ENCODE assay signal across 24 cellular contexts in the genomic region with DNA sequence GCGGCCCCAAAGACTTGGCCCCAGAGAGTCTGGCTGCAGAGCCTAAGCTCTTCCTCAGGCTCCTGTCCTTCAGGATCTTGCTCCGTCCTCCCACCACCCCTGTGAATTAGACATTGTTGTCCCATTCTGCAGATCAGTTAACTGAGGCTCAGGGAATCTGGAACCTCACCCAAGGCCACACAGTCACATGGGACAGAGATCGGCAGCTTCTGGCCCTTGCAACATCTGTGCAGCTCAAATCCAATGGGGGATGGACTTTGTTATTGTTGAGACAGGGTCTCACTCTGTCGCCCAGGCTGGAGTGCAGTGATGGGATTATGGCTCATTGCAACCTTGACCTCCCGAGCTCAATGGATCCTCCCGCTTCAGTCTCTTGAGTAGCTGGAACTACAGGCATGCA. TPM values are rescaled to one million over a fixed set of nuclear protein-coding genes. Genes with fewer than 3 reads are reported as not detected.
A peak's percentile ranks its signal among the peaks of the same experiment; 100 is the strongest.
DNase-seq lines count a peak whose midpoint lies in the region; ATAC-seq, FAIRE-seq and TF ChIP-seq lines count a peak whose summit lies in the region.
"Had no signal": no experiment of that assay in that cellular context is flagged by ENCODE, and none has a peak within 500 bp of the region (broad histone marks: within the 10 kb centered on the region; RNA-seq: fewer than 3 reads in every experiment).

No MANE protein-coding gene starts in this region.

- H3K14ac ChIP-seq in H1 (ENCODE audit: insufficient read length) (no peak overlapping the region), neuronal stem cell (ENCODE audit: low read length) (no peak overlapping the region)

- H3K4me1 ChIP-seq in HepG2 (ENCODE audit: insufficient read depth, low read length) (no peaks in the 10 kb centered on the region), right lobe of liver (no peaks in the 10 kb centered on the region), H1 (replicated peaks in 1 of 4; ENCODE audit: control insufficient read depth in 3 of 4, insufficient read depth in 4 of 4, low read length in 3 of 4) (peaks cover 0 to 3% (median 0%) of the 10 kb centered on the region in 4 experiments; a peak in 1 of 7 replicates), neuronal stem cell (ENCODE audit: control insufficient read depth in 2 of 2, insufficient read depth in 1 of 2, low read depth in 1 of 2, low read length in 2 of 2) (peaks cover 14 to 50% of the 10 kb centered on the region in 2 donors), sigmoid colon (no peaks in the 10 kb centered on the region)
- H3K4me1 ChIP-seq: A549, BE2C had no signal

- BruUV-seq in HepG2 (replicated peaks; lab: Mats Ljungman, UMichigan): no TSS peak

- TF ChIP-seq POLR2A in HepG2 (IDR thresholded peaks at IDR 0.05; ENCODE audit: insufficient read depth in 1 of 2, low read depth in 2 of 2, low read length in 2 of 2): no peak
- TF ChIP-seq POLR2A in right lobe of liver (IDR thresholded peaks at IDR 0.05): no peak
- TF ChIP-seq POLR2A in H1 (IDR thresholded peaks at IDR 0.05; ENCODE audit: control extremely low read depth in 1 of 2, low read depth in 2 of 2, low read length in 2 of 2): no peak
- no peak for TF ChIP-seq POLR2A in sigmoid colon (IDR thresholded peaks at IDR 0.05)

- H3K36me3 ChIP-seq in HepG2 (replicated peaks in 1 of 2; ENCODE audit: control insufficient read depth in 1 of 2, insufficient read depth in 2 of 2, low read length in 2 of 2): no peaks in the 10 kb centered on the region
- no peaks in the 10 kb centered on the region for H3K36me3 ChIP-seq in right lobe of liver
- no peaks in the 10 kb centered on the region for H3K36me3 ChIP-seq in H1 (ENCODE audit: control insufficient read depth in 2 of 4, insufficient read depth in 4 of 4, low read length in 3 of 4)
- no peaks in the 10 kb centered on the region for H3K36me3 ChIP-seq in neuronal stem cell (replicated peaks in 1 of 2; ENCODE audit: control insufficient read depth in 2 of 2, insufficient read depth in 2 of 2, low read length in 2 of 2)
- H3K36me3 ChIP-seq in sigmoid colon: no peaks in the 10 kb centered on the region
- H3K36me3 ChIP-seq: BE2C; BLaER1 treated with 17β-estradiol and CSF1 and Interleukin-3, amounts not matched to agents 10 nM and 100 nM had no signal

- no peak for FAIRE-seq in HepG2 (lab: Jason Lieb, UNC)
- no peak for FAIRE-seq in H1 (lab: Jason Lieb, UNC)
- FAIRE-seq: A549, D721Med, GM12878, GM19239 had no signal

- ATAC-seq in HepG2: no peak; the same call in 1 of the 3 replicates
- ATAC-seq in right lobe of liver: no peak
- ATAC-seq in GM19328 (IDR thresholded peaks at IDR 0.05; ENCODE audit: unreplicated experiment): no peak
- ATAC-seq: A549, GM12878 had no signal

- in situ Hi-C loops in HepG2 (cut with HindIII; ENCODE audit: extremely low pct_ligation_motif_present, low pct_unique_long_range_greater_than_20kb): no loop called here

- POLR2A ChIA-PET in HepG2 (lab: Yijun Ruan, JAX) (no interaction called here), H1 (lab: Charles Lee; ENCODE audit: partially characterized antibody) (no interaction called here)

- H4K5ac ChIP-seq in H1 (ENCODE audit: insufficient read length, low read depth, low read length): no peak overlapping the region

- H2BK5ac ChIP-seq in H1 (ENCODE audit: low read depth, low read length): no peak overlapping the region
- H2BK5ac ChIP-seq in neuronal stem cell (ENCODE audit: low read length): no peak overlapping the region

- H2AFZ ChIP-seq in HepG2 (ENCODE audit: low read length) (no peak overlapping the region), H1 (ENCODE audit: low read length) (no peak overlapping the region), neuronal stem cell (ENCODE audit: low read length) (no peak overlapping the region)

- no peak overlapping the region for H2BK20ac ChIP-seq in H1 (ENCODE audit: low read length)

- CTCF ChIA-PET in HepG2 (lab: Yijun Ruan, JAX; ENCODE audit: low intra/inter-chr PET ratio, low total read pairs) (no interaction called here), H1 (lab: Charles Lee; ENCODE audit: partially characterized antibody) (interaction anchor here (0.7 to 4.2 kb wide), 7 partner anchors 13 to 115 kb away, joined by 3 to 27 read pairs (median 5); no protein-coding TSS in a partner anchor)

- intact Hi-C loops in HepG2 (cut with micrococcal nuclease; ENCODE audit: unreplicated experiment): loop anchor here (2.0 kb wide), 1 partner anchor 76 kb away; no protein-coding TSS in a partner anchor
- intact Hi-C loops in right lobe of liver (cut with DNase I): no loop called here
- intact Hi-C loops in sigmoid colon (cut with DNase I): no loop called here

- H3K27me3 ChIP-seq in HepG2 (ENCODE audit: control insufficient read depth in 1 of 2, insufficient read depth in 2 of 2, low read length in 2 of 2) (peaks cover 12 to 92% of the 10 kb centered on the region in 2 experiments; a peak in 4 of 5 replicates), right lobe of liver (no peaks in the 10 kb centered on the region), H1 (replicated peaks in 1 of 4; ENCODE audit: control insufficient read depth in 3 of 4, extremely low read depth in 1 of 4, insufficient read depth in 3 of 4, low read length in 3 of 4) (no peaks in the 10 kb centered on the region), neuronal stem cell (ENCODE audit: control insufficient read depth in 3 of 3, insufficient read depth in 3 of 3, low read depth in 1 of 3, low read length in 3 of 3) (no peaks in the 10 kb centered on the region), sigmoid colon (peaks cover 0 to 12% (median 0%) of the 10 kb centered on the region in 3 donors)
- H3K27me3 ChIP-seq: BE2C; BLaER1 treated with 17β-estradiol and CSF1 and Interleukin-3, amounts not matched to agents 10 nM and 100 nM had no signal

- no peaks in the 10 kb centered on the region for H3K79me2 ChIP-seq in HepG2 (ENCODE audit: insufficient read depth, low read length)
- no peaks in the 10 kb centered on the region for H3K79me2 ChIP-seq in H1 (ENCODE audit: control insufficient read depth in 1 of 2, insufficient read depth in 2 of 2, low read length in 2 of 2)

- H4K8ac ChIP-seq in H1 (ENCODE audit: extremely low read depth, insufficient read depth, low read length) (no peak overlapping the region; the same call in 1 of the 2 replicates), neuronal stem cell (ENCODE audit: low read depth, low read length) (no peak overlapping the region)

- no peaks in the 10 kb centered on the region for H3K23me2 ChIP-seq in H1 (ENCODE audit: low read depth, low read length)

- no peak overlapping the region for H2AK5ac ChIP-seq in H1 (ENCODE audit: low read depth, low read length)
- H2AK5ac ChIP-seq in neuronal stem cell (ENCODE audit: low read depth, low read length): no peak overlapping the region

- H4K20me1 ChIP-seq in HepG2 (ENCODE audit: insufficient read depth, low read length): no peaks in the 10 kb centered on the region
- H4K20me1 ChIP-seq in H1 (replicated peaks in 1 of 2; ENCODE audit: control insufficient read depth in 1 of 2, insufficient read depth in 2 of 2, low read length in 2 of 2): no peaks in the 10 kb centered on the region
- H4K20me1 ChIP-seq: BLaER1 treated with 17β-estradiol and CSF1 and Interleukin-3, amounts not matched to agents 10 nM and 100 nM had no signal

- WGBS in HepG2 (ENCODE audit: low lambda C conversion rate): 4% methylated on average over 4 of the region's 6 CpGs
- no CpG with 5 or more reads among the region's 6 CpGs for WGBS in right lobe of liver (ENCODE audit: insufficient coverage, low coverage, low lambda C conversion rate, missing lambda C conversion rate)
- WGBS in H1 (ENCODE audit: extremely low coverage in 1 of 2, insufficient coverage in 1 of 2, insufficient read length in 1 of 2, insufficient replicate concordance in 2 of 2, low coverage in 1 of 2, low lambda C conversion rate in 2 of 2, missing lambda C conversion rate in 1 of 2), 2 experiments: 94% methylated on average over 6 of the region's 6 CpGs; no CpG with 5 or more reads in 1 of the 2 experiments
- WGBS in neuronal stem cell (ENCODE audit: extremely low coverage in 2 of 2, insufficient read length in 2 of 2, insufficient replicate concordance in 1 of 2), 2 donors: no CpG with 5 or more reads among the region's 6 CpGs
- 85 to 86% methylated on average over 6 of the region's 6 CpGs for WGBS in sigmoid colon, 2 donors

- H3K9me3 ChIP-seq in HepG2 (ENCODE audit: low read length) (no peaks in the 10 kb centered on the region), right lobe of liver (no peaks in the 10 kb centered on the region), H1 (ENCODE audit: insufficient read depth in 2 of 2, low read depth in 1 of 2, low read length in 1 of 2) (no peaks in the 10 kb centered on the region), neuronal stem cell (replicated peaks in 1 of 2; ENCODE audit: control insufficient read depth in 2 of 2, insufficient read depth in 1 of 2, low read depth in 1 of 2, low read length in 2 of 2) (peaks cover 0 to 2% of the 10 kb centered on the region in 2 donors), sigmoid colon (no peaks in the 10 kb centered on the region)
- H3K9me3 ChIP-seq: A549; BE2C; BLaER1 treated with 17β-estradiol and CSF1 and Interleukin-3, amounts not matched to agents 10 nM and 100 nM had no signal

- H3K56ac ChIP-seq in H1 (replicated peaks; ENCODE audit: insufficient read length, low read depth, low read length): no peak overlapping the region

- H3K4me3 ChIP-seq in HepG2 (replicated peaks in 1 of 3; ENCODE audit: insufficient read depth in 1 of 3, low read depth in 2 of 3, low read length in 3 of 3) (no peak overlapping the region), right lobe of liver (no peak overlapping the region), H1 (ENCODE audit: extremely low read depth in 1 of 4, insufficient read depth in 2 of 4, low read depth in 3 of 4, low read length in 4 of 4) (no peak overlapping the region), neuronal stem cell (ENCODE audit: low read length in 2 of 2) (no peak overlapping the region), sigmoid colon (no peak overlapping the region)
- H3K4me3 ChIP-seq: A549; BLaER1 treated with 17β-estradiol and CSF1 and Interleukin-3, amounts not matched to agents 10 nM and 100 nM; GM12878 had no signal

- H3K9ac ChIP-seq in HepG2 (ENCODE audit: insufficient read depth, low read depth, low read length) (no peak overlapping the region), H1 (replicated peaks in 1 of 4; ENCODE audit: extremely low read depth in 1 of 4, low read depth in 3 of 4, low read length in 3 of 4) (no peak overlapping the region), neuronal stem cell (ENCODE audit: low read depth, low read length, poor library complexity) (no peak overlapping the region)
- H3K9ac ChIP-seq: BLaER1 treated with 17β-estradiol and CSF1 and Interleukin-3, amounts not matched to agents 10 nM and 100 nM had no signal

- TF ChIP-seq CTCF in HepG2 (CRISPR knock-in tag; IDR thresholded peaks at IDR 0.05) (no peak), right lobe of liver (IDR thresholded peaks at IDR 0.05) (no peak), H1 (IDR thresholded peaks at IDR 0.05; ENCODE audit: control extremely low read depth in 1 of 3, insufficient read depth in 1 of 3, low read depth in 1 of 3, low read length in 3 of 3) (no peak), sigmoid colon (IDR thresholded peaks at IDR 0.05) (no peak)

- H2BK120ac ChIP-seq in H1 (replicated peaks; ENCODE audit: low read depth, low read length) (no peak overlapping the region), neuronal stem cell (ENCODE audit: low read depth, low read length) (no peak overlapping the region)

- H3K79me1 ChIP-seq in H1 (ENCODE audit: low read depth, low read length) (no peaks in the 10 kb centered on the region), neuronal stem cell (ENCODE audit: low read depth, low read length) (no peaks in the 10 kb centered on the region)

- H3K18ac ChIP-seq in H1 (ENCODE audit: extremely low read depth, low read length) (no peak overlapping the region), neuronal stem cell (ENCODE audit: low read length) (no peak overlapping the region)

- TF ChIP-seq RAD21 in HepG2 (CRISPR knock-in tag; IDR thresholded peaks at IDR 0.05) (no peak), H1 (IDR thresholded peaks at IDR 0.05 in 1 of 2, conservative IDR thresholded peaks at IDR 0.05 in 1 of 2; ENCODE audit: low read depth in 2 of 2, low read length in 2 of 2) (no peak)

- H2BK15ac ChIP-seq in H1 (ENCODE audit: low read length) (no peak overlapping the region), neuronal stem cell (ENCODE audit: low read length) (no peak overlapping the region)

- H4K91ac ChIP-seq in H1 (replicated peaks; ENCODE audit: insufficient read length, low read length) (no peak overlapping the region), neuronal stem cell (ENCODE audit: low read depth, low read length, poor library complexity) (no peak overlapping the region)

- TF ChIP-seq EP300 in HepG2 (IDR thresholded peaks at IDR 0.05; ENCODE audit: low read depth in 2 of 2, low read length in 2 of 2) (no peak), HepG2 (CRISPR knock-in tag; IDR thresholded peaks at IDR 0.05; ENCODE audit: borderline replicate concordance) (no peak), H1 (IDR thresholded peaks at IDR 0.05; ENCODE audit: borderline replicate concordance in 1 of 2, low read depth in 2 of 2, low read length in 2 of 2) (no peak), sigmoid colon (IDR thresholded peaks at IDR 0.05) (no peak)

- H2BK12ac ChIP-seq in H1 (ENCODE audit: low read depth, low read length): no peak overlapping the region
- no peak overlapping the region for H2BK12ac ChIP-seq in neuronal stem cell (ENCODE audit: low read length)

- no peak overlapping the region for H3K23ac ChIP-seq in H1 (ENCODE audit: insufficient read length)
- peak overlapping the region; percentile 34 for H3K23ac ChIP-seq in neuronal stem cell (ENCODE audit: low read depth, low read length, poor library complexity)

- H3K4ac ChIP-seq in H1 (replicated peaks; ENCODE audit: insufficient read length, low read depth, low read length) (no peak overlapping the region), neuronal stem cell (ENCODE audit: low read length) (no peak overlapping the region)

- H3K4me2 ChIP-seq in HepG2 (ENCODE audit: low read depth, low read length) (no peak overlapping the region), H1 (ENCODE audit: insufficient read depth in 1 of 2, low read depth in 2 of 2, low read length in 2 of 2) (no peak overlapping the region), neuronal stem cell (ENCODE audit: insufficient read depth, low read length, poor library complexity, severe bottlenecking) (no peak overlapping the region)
- H3K4me2 ChIP-seq: A549; BLaER1 treated with 17β-estradiol and CSF1 and Interleukin-3, amounts not matched to agents 10 nM and 100 nM had no signal

- DNase-seq in HepG2 (ENCODE audit: low spot score) (no peak), right lobe of liver (no peak), H1 (ENCODE audit: low read depth in 1 of 2, low spot score in 2 of 2) (no peak), neuronal stem cell (ENCODE audit: low spot score) (no peak), sigmoid colon (no peak), mesenteric fat pad (ENCODE audit: low spot score) (no peak)
- DNase-seq: 8988T; ACHN; AML-193; BE2C; CD4-positive, alpha-beta T cell; CD8-positive, alpha-beta memory T cell; DMS 273 treated with DMSO at 0.1 percent for 48 hours; EL; GDM1; GOT3; HCEC 1CT had no signal

- H3K27ac ChIP-seq in HepG2 (ENCODE audit: extremely low read length, insufficient read depth, low read length): no peak overlapping the region
- no peak overlapping the region for H3K27ac ChIP-seq in right lobe of liver
- no peak overlapping the region for H3K27ac ChIP-seq in H1 (ENCODE audit: low read depth, low read length)
- no peak overlapping the region for H3K27ac ChIP-seq in neuronal stem cell (replicated peaks; ENCODE audit: low read length)
- no peak overlapping the region for H3K27ac ChIP-seq in sigmoid colon
- H3K27ac ChIP-seq: A549; BLaER1 treated with 17β-estradiol and CSF1 and Interleukin-3, amounts not matched to agents 10 nM and 100 nM had no signal

RNA-seq across cellular contexts. Expression of a gene that starts 23.9 kb away (rescaled TPM):
- total RNA-seq in HepG2 (2016; rRNA removed; fragmentation: Illumina TruSeq; extraction: Trizol) (0.07 TPM in 1 of 2 replicates, not detected in the other), right lobe of liver (10 to 100 TPM in 1 of 6 experiments, 1 to 10 TPM in 5; 2.7 to 14.3 (median 3.7) TPM), sigmoid colon (under 1 TPM in 3 of 4 donors, not detected in 1; under 0.01 to 0.55 (median 0.14) TPM), mesenteric fat pad (4.8 TPM)
- total RNA-seq in HepG2 (2016; cell fraction: cytosol; rRNA removed; fragmentation: Illumina TruSeq; extraction: Trizol; ENCODE audit: low read depth): not detected in 2 replicates
- total RNA-seq in HepG2 (2016; cell fraction: insoluble cytoplasmic fraction; rRNA removed; fragmentation: Illumina TruSeq; extraction: Trizol): 0.06 TPM in 1 of 2 replicates, not detected in the other
- 0.03 TPM in 1 of 2 replicates, not detected in the other for total RNA-seq in HepG2 (2016; cell fraction: membrane; rRNA removed; fragmentation: Illumina TruSeq; extraction: Trizol)
- total RNA-seq in HepG2 (2016; cell fraction: nucleus; rRNA removed; fragmentation: Illumina TruSeq; extraction: Trizol): 0.12 TPM in 1 of 2 replicates, not detected in the other
- polyA plus RNA-seq in HepG2 (2011; rRNA removed) (0.57 TPM in 2 replicates), H1 (2011; rRNA removed) (9.3 and 11.5 TPM in 2 replicates), sigmoid colon (1 to 10 TPM in 1 of 3 donors, under 1 TPM in 1, not detected in 1; 0.46 to 1.4 TPM)
- polyA plus RNA-seq in HepG2 (2011; cell fraction: cytosol; rRNA removed): 0.14 and 0.39 TPM in 2 replicates
- polyA plus RNA-seq in HepG2 (2011; cell fraction: nucleus; rRNA removed): 0.64 and 1.6 TPM in 2 replicates
- 0.33 and 0.35 TPM in 2 replicates for polyA plus RNA-seq in HepG2 (2012)
- not detected in 2 replicates for polyA plus RNA-seq in HepG2 (2016; cell fraction: cytosol; fragmentation: Illumina TruSeq; extraction: Trizol; ENCODE audit: low read depth)
- polyA plus RNA-seq in HepG2 (2016; cell fraction: insoluble cytoplasmic fraction; fragmentation: Illumina TruSeq; extraction: Trizol; ENCODE audit: low read depth): 0.04 TPM in 1 of 2 replicates, not detected in the other
- 0.06 TPM in 1 of 2 replicates, not detected in the other for polyA plus RNA-seq in HepG2 (2016; cell fraction: membrane; fragmentation: Illumina TruSeq; extraction: Trizol; ENCODE audit: low read depth)
- 0.48 TPM in 1 of 2 replicates, not detected in the other for polyA plus RNA-seq in HepG2 (2016; cell fraction: nucleus; fragmentation: Illumina TruSeq; extraction: Trizol; ENCODE audit: insufficient read depth, low read depth)
- 0.24 and 0.58 TPM in 2 replicates for polyA minus RNA-seq in HepG2 (2011; rRNA and poly(A)+ RNA removed; ENCODE audit: low replicate concordance)
- 0.18 and 0.89 TPM in 2 replicates for polyA minus RNA-seq in HepG2 (2011; cell fraction: cytosol; rRNA and poly(A)+ RNA removed)
- 0.62 TPM in 1 of 2 replicates, not detected in the other for polyA minus RNA-seq in HepG2 (2011; cell fraction: nucleus; rRNA and poly(A)+ RNA removed)
- total RNA-seq in H1 (2021; fragmentation: NEBNext Ultra II Directional; extraction: Animal tissue kit (Norgen Biotek cat#: 25700)): 12.3 and 13.2 TPM in 2 replicates
- 6.0 TPM for polyA plus RNA-seq in H1 (2011; cell fraction: cytosol; rRNA removed)
- polyA plus RNA-seq in H1 (2011; cell fraction: nucleus; rRNA removed): 24.8 TPM
- 8.0 to 13.0 TPM (median 12.4 TPM) in 4 replicates for polyA plus RNA-seq in H1 (2012, experiment 1 of 2)
- polyA plus RNA-seq in H1 (2012, experiment 2 of 2): 10.7 TPM
- 18.4 TPM for polyA plus RNA-seq in H1 (2013, experiment 1 of 2)
- 15.1 TPM for polyA plus RNA-seq in H1 (2013, experiment 2 of 2)
- 3.8 and 4.1 TPM in 2 replicates for polyA minus RNA-seq in H1 (2011; rRNA and poly(A)+ RNA removed)
- polyA minus RNA-seq in H1 (2011; cell fraction: cytosol; rRNA and poly(A)+ RNA removed): 4.8 TPM
- 7.2 TPM for polyA minus RNA-seq in H1 (2011; cell fraction: nucleus; rRNA and poly(A)+ RNA removed)
- polyA plus RNA-seq in neuronal stem cell (2013, experiment 1 of 2): 0.03 TPM
- 0.07 TPM for polyA plus RNA-seq in neuronal stem cell (2013, experiment 2 of 2)
- polyA plus RNA-seq: CD14-positive monocyte; CD8-positive, alpha-beta memory T cell; GM12878 had no signal

RNA-seq across cellular contexts. Expression of a gene that starts 46.0 kb away (rescaled TPM):
- total RNA-seq in HepG2 (2016; rRNA removed; fragmentation: Illumina TruSeq; extraction: Trizol) (0.89 TPM in 1 of 2 replicates, not detected in the other), right lobe of liver (not detected), sigmoid colon (under 1 TPM in 1 of 4 donors, not detected in 3; 0.36 TPM), mesenteric fat pad (not detected)
- total RNA-seq in HepG2 (2016; cell fraction: cytosol; rRNA removed; fragmentation: Illumina TruSeq; extraction: Trizol; ENCODE audit: low read depth): 4.4 and 6.3 TPM in 2 replicates
- 0.74 and 1.1 TPM in 2 replicates for total RNA-seq in HepG2 (2016; cell fraction: insoluble cytoplasmic fraction; rRNA removed; fragmentation: Illumina TruSeq; extraction: Trizol)
- total RNA-seq in HepG2 (2016; cell fraction: membrane; rRNA removed; fragmentation: Illumina TruSeq; extraction: Trizol): 2.3 and 4.5 TPM in 2 replicates
- 0.56 TPM in 1 of 2 replicates, not detected in the other for total RNA-seq in HepG2 (2016; cell fraction: nucleus; rRNA removed; fragmentation: Illumina TruSeq; extraction: Trizol)
- polyA plus RNA-seq in HepG2 (2011; rRNA removed) (0.55 and 1.3 TPM in 2 replicates), H1 (2011; rRNA removed) (8.8 and 13.2 TPM in 2 replicates), sigmoid colon (10 to 100 TPM in 2 of 3 donors, 1 to 10 TPM in 1; 9.6 to 11.9 (median 11.6) TPM)
- polyA plus RNA-seq in HepG2 (2011; cell fraction: cytosol; rRNA removed): 0.55 and 1.1 TPM in 2 replicates
- 0.40 and 1.6 TPM in 2 replicates for polyA plus RNA-seq in HepG2 (2011; cell fraction: nucleus; rRNA removed)
- polyA plus RNA-seq in HepG2 (2012): 0.09 TPM in 1 of 2 replicates, not detected in the other
- 5.8 and 6.8 TPM in 2 replicates for polyA plus RNA-seq in HepG2 (2016; cell fraction: cytosol; fragmentation: Illumina TruSeq; extraction: Trizol; ENCODE audit: low read depth)
- polyA plus RNA-seq in HepG2 (2016; cell fraction: insoluble cytoplasmic fraction; fragmentation: Illumina TruSeq; extraction: Trizol; ENCODE audit: low read depth): 0.68 TPM in 1 of 2 replicates, not detected in the other
- 2.8 and 3.7 TPM in 2 replicates for polyA plus RNA-seq in HepG2 (2016; cell fraction: membrane; fragmentation: Illumina TruSeq; extraction: Trizol; ENCODE audit: low read depth)
- 0.70 and 1.6 TPM in 2 replicates for polyA plus RNA-seq in HepG2 (2016; cell fraction: nucleus; fragmentation: Illumina TruSeq; extraction: Trizol; ENCODE audit: insufficient read depth, low read depth)
- 0.92 and 8.0 TPM in 2 replicates for polyA minus RNA-seq in HepG2 (2011; rRNA and poly(A)+ RNA removed; ENCODE audit: low replicate concordance)
- 0.62 TPM in 1 of 2 replicates, not detected in the other for polyA minus RNA-seq in HepG2 (2011; cell fraction: cytosol; rRNA and poly(A)+ RNA removed)
- polyA minus RNA-seq in HepG2 (2011; cell fraction: nucleus; rRNA and poly(A)+ RNA removed): 1.3 TPM in 1 of 2 replicates, not detected in the other
- 5.3 and 6.1 TPM in 2 replicates for total RNA-seq in H1 (2021; fragmentation: NEBNext Ultra II Directional; extraction: Animal tissue kit (Norgen Biotek cat#: 25700))
- 5.6 TPM for polyA plus RNA-seq in H1 (2011; cell fraction: cytosol; rRNA removed)
- polyA plus RNA-seq in H1 (2011; cell fraction: nucleus; rRNA removed): 11.0 TPM
- 3.9 to 10.9 TPM (median 7.8 TPM) in 4 replicates for polyA plus RNA-seq in H1 (2012, experiment 1 of 2)
- polyA plus RNA-seq in H1 (2012, experiment 2 of 2): 5.2 TPM
- 11.6 TPM for polyA plus RNA-seq in H1 (2013, experiment 1 of 2)
- 10.8 TPM for polyA plus RNA-seq in H1 (2013, experiment 2 of 2)
- polyA minus RNA-seq in H1 (2011; rRNA and poly(A)+ RNA removed): 0.66 and 1.2 TPM in 2 replicates
- polyA minus RNA-seq in H1 (2011; cell fraction: cytosol; rRNA and poly(A)+ RNA removed): 2.1 TPM
- polyA minus RNA-seq in H1 (2011; cell fraction: nucleus; rRNA and poly(A)+ RNA removed): 1.2 TPM
- 0.82 TPM for polyA plus RNA-seq in neuronal stem cell (2013, experiment 1 of 2)
- polyA plus RNA-seq in neuronal stem cell (2013, experiment 2 of 2): 0.89 TPM
- total RNA-seq: CD4-positive, alpha-beta T cell; CD8-positive, alpha-beta memory T cell had no signal
- polyA plus RNA-seq: CD14-positive monocyte; CD8-positive, alpha-beta memory T cell had no signal
